Comparison of ENCODE assay signal across 8 cellular contexts in genomic region chr6:130697661-130698535, GRCh38.
DNase-seq lines count a peak whose midpoint lies in the region; ATAC-seq and TF ChIP-seq lines count a peak whose summit lies in the region.

No MANE protein-coding gene starts in this region.

- H4K8ac ChIP-seq in H9 (replicated peaks; ENCODE audit: insufficient read length, low read depth, low read length) = no peak overlapping the region

- H3K27me3 Mint-ChIP-seq in H9 (ENCODE audit: low read depth) = no peaks in the 10 kb centered on the region

- no peaks in the 10 kb centered on the region; a peak in 1 of 5 replicates for H3K9me3 Mint-ChIP-seq in H9

- H3K27ac Mint-ChIP-seq in H9 = no peak overlapping the region

- H3K9me3 ChIP-seq in H9 (ENCODE audit: control insufficient read depth, low read depth, low read length) = no peaks in the 10 kb centered on the region

- H3K79me1 ChIP-seq in H9 (ENCODE audit: insufficient read depth, low read depth, low read length, poor library complexity, severe bottlenecking) = no peaks in the 10 kb centered on the region

- H3K27me3 ChIP-seq in H9 (ENCODE audit: insufficient read depth, low read length) = no peaks in the 10 kb centered on the region

- H2BK120ac ChIP-seq in H9 (ENCODE audit: low read depth, low read length, poor library complexity, severe bottlenecking) = no peak overlapping the region

- no peak overlapping the region for H3K14ac ChIP-seq in H9 (ENCODE audit: insufficient read depth, low read length)

- no peaks in the 10 kb centered on the region for H4K20me1 ChIP-seq in H9 (ENCODE audit: control insufficient read depth, insufficient read depth, insufficient read length)

- H3K56ac ChIP-seq in H9 (ENCODE audit: insufficient read length, low read depth, low read length) = no peak overlapping the region

- H3K4me1 ChIP-seq in H9 (ENCODE audit: insufficient read depth, low read length) = no peaks in the 10 kb centered on the region

- DNase-seq in DMS 273 (lab: John Stamatoyannopoulos, UW; ENCODE audit: unreplicated experiment) (peak; percentile 22), DMS 273 treated with DMSO at 0.1 percent for 48 hours (lab: John Stamatoyannopoulos, UW) (no peak), H9 (peak; percentile 48), LHCN-M2 (ENCODE audit: low read depth) (peak; percentile 43), dermis blood vessel endothelial cell (peak; percentile 71), mucosa of gallbladder (ENCODE audit: low spot score) (peak; percentile 46)
- DNase-seq in stimulated activated naive CD4-positive, alpha-beta T cell treated with Interleukin-2 at 50 U/mL for 16 hours (lab: John Stamatoyannopoulos, UW) = peak; percentile 51

- H3K36me3 Mint-ChIP-seq in H9 (ENCODE audit: insufficient read depth in 1 of 3, low read depth in 3 of 3) = no peaks in the 10 kb centered on the region; a peak in 1 of 7 replicates

- no peaks in the 10 kb centered on the region for H3K23me2 ChIP-seq in H9 (ENCODE audit: insufficient read length, low read depth, low read length, poor library complexity, severe bottlenecking)

- H3K4me1 Mint-ChIP-seq in H9 = peaks cover 0 to 15% of the 10 kb centered on the region in 2 experiments; a peak in 2 of 4 replicates

- no peak overlapping the region for H2AK5ac ChIP-seq in H9 (ENCODE audit: insufficient read length, low read length)

- ATAC-seq in activated CD4-positive, CD25-positive, alpha-beta regulatory T cell treated with anti-CD3 and anti-CD28 coated beads, Interleukin-2, amount 50 U/mL, for 24 hours = peak; percentile 77 to 79

- no peak overlapping the region for H3K4me3 Mint-ChIP-seq in H9

- no peak overlapping the region for H2BK15ac ChIP-seq in H9 (ENCODE audit: low read depth, low read length)

- H2BK12ac ChIP-seq in H9 (ENCODE audit: insufficient read length, low read depth, low read length) = no peak overlapping the region

- no peak overlapping the region for H4K5ac ChIP-seq in H9 (ENCODE audit: insufficient read length, low read depth, low read length)

- H2BK5ac ChIP-seq in H9 (ENCODE audit: insufficient read length, low read length) = no peak overlapping the region

- no peak overlapping the region for H3K18ac ChIP-seq in H9 (ENCODE audit: insufficient read length, low read depth, low read length)

- H3T11ph ChIP-seq in H9 (ENCODE audit: low read length) = no peak overlapping the region

- no peak overlapping the region for H2BK20ac ChIP-seq in H9 (ENCODE audit: low read depth, low read length, poor library complexity, severe bottlenecking)

- peak; percentile 84 for TF ChIP-seq CTCF in H9 (conservative IDR thresholded peaks at IDR 0.05)

- H3K9ac ChIP-seq in H9 (ENCODE audit: extremely low read depth, insufficient read length, low read length) = no peak overlapping the region

- no peak overlapping the region for H3K4me2 ChIP-seq in H9 (ENCODE audit: insufficient read depth, insufficient read length, low read length)

- H4K91ac ChIP-seq in H9 (ENCODE audit: insufficient read length, low read depth, low read length) = no peak overlapping the region

- H3K27ac ChIP-seq in H9 (ENCODE audit: insufficient read length, low read depth, low read length) = no peak overlapping the region

- H3K4ac ChIP-seq in H9 (ENCODE audit: low read depth, low read length) = no peak overlapping the region

- no CpG with 5 or more reads among the region's 5 CpGs for WGBS in H9 (ENCODE audit: extremely low coverage, insufficient read length, low lambda C conversion rate)

- H2AFZ ChIP-seq in H9 (ENCODE audit: low read length) = peak overlapping the region; percentile 3

- H3K23ac ChIP-seq in H9 (ENCODE audit: insufficient read length, low read depth, low read length) = no peak overlapping the region

- no peaks in the 10 kb centered on the region for H3K79me2 ChIP-seq in H9 (ENCODE audit: insufficient read depth, low read length)
